Comparison of ENCODE assay signal across 1 cellular context in genomic region chr6:35203680-35204079, GRCh38.
TF ChIP-seq lines count a peak whose summit lies in the region.

No MANE protein-coding gene starts in this region.

TF ChIP-seq in IMR-90, 13 proteins besides CTCF, POLR2A, EP300 and RAD21:
- no peak for TF ChIP-seq USF2 (IDR thresholded peaks at IDR 0.05; ENCODE audit: low read depth, low read length)
- TF ChIP-seq RCOR1 (IDR thresholded peaks at IDR 0.05; ENCODE audit: insufficient replicate concordance, low read length) = no peak
- no peak for TF ChIP-seq MAZ (IDR thresholded peaks at IDR 0.05; ENCODE audit: borderline replicate concordance, low read depth, low read length)
